In genomic region chr5:143417503-143418139, GRCh38 we compare ENCODE assay signal across 23 cellular contexts. TPM values are rescaled to one million over a fixed set of nuclear protein-coding genes. Genes with fewer than 3 reads are reported as not detected.
DNase-seq lines count a peak whose midpoint lies in the region; ATAC-seq, FAIRE-seq and TF ChIP-seq lines count a peak whose summit lies in the region.
"Had no signal": no experiment of that assay in that cellular context is flagged by ENCODE, and none has a peak within 500 bp of the region (broad histone marks: within the 10 kb centered on the region; RNA-seq: fewer than 3 reads in every experiment).

No MANE protein-coding gene starts in this region.

- H3K27me3 ChIP-seq in SU-DHL-6 (ENCODE audit: low read length) (no peaks in the 10 kb centered on the region), right lobe of liver (no peaks in the 10 kb centered on the region)
- H3K27me3 ChIP-seq: foreskin keratinocyte, MG63 had no signal

- H4K20me1 ChIP-seq in SU-DHL-6 (ENCODE audit: low read depth, low read length) = no peaks in the 10 kb centered on the region

- H3K4me3 ChIP-seq in SU-DHL-6 (ENCODE audit: insufficient read depth, low read length, poor library complexity, severe bottlenecking) = no peak overlapping the region
- no peak overlapping the region for H3K4me3 ChIP-seq in right lobe of liver
- H3K4me3 ChIP-seq: MG63, prostate gland had no signal

- H3K4me1 ChIP-seq in right lobe of liver = peaks cover 0 to 48% (median 14%) of the 10 kb centered on the region in 4 donors

- peak; percentile 29 for FAIRE-seq in GM18507 (lab: Jason Lieb, UNC)
- FAIRE-seq: D721Med had no signal

- 74% methylated on average over 4 of the region's 4 CpGs for WGBS in right lobe of liver (ENCODE audit: insufficient coverage, low coverage, low lambda C conversion rate, missing lambda C conversion rate)

- TF ChIP-seq CTCF in CD14-positive monocyte (IDR thresholded peaks at IDR 0.05) (no peak), SU-DHL-6 (IDR thresholded peaks at IDR 0.05; ENCODE audit: insufficient read depth, low read length, poor library complexity, severe bottlenecking) (no peak), right lobe of liver (IDR thresholded peaks at IDR 0.05) (no peak)

- peak overlapping the region in 4 of 7 donors; percentile 35 to 81 (median 65) for H3K27ac Mint-ChIP-seq in CD14-positive monocyte
- H3K27ac Mint-ChIP-seq: activated naive CD4-positive, alpha-beta T cell treated with anti-CD3 and anti-CD28 coated beads, Interleukin-2, amount 50 U/mL, for 24 hours; T-helper 2 cell treated with Interferon-gamma antibody and Interleukin-4, amounts not matched to agents 5 μg/mL and 100 μg/mL, for 36 hours had no signal

- H3K4me2 ChIP-seq in SU-DHL-6 (ENCODE audit: low read depth, low read length, poor library complexity, severe bottlenecking) = peak overlapping the region; percentile 14

- peaks cover 0 to 2% of the 10 kb centered on the region in 2 donors for H3K36me3 Mint-ChIP-seq in CD14-positive monocyte

- no peaks in the 10 kb centered on the region for H3K9me3 Mint-ChIP-seq in CD14-positive monocyte
- H3K9me3 Mint-ChIP-seq: activated naive CD4-positive, alpha-beta T cell treated with anti-CD3 and anti-CD28 coated beads, Interleukin-2, amount 50 U/mL, for 24 hours; T-helper 2 cell treated with Interferon-gamma antibody and Interleukin-4, amounts not matched to agents 5 μg/mL and 100 μg/mL, for 36 hours had no signal

- H3K9me2 ChIP-seq in SU-DHL-6 (replicated peaks; ENCODE audit: insufficient read depth, low read length) = no peaks in the 10 kb centered on the region

- intact Hi-C loops in CD14-positive monocyte (cut with micrococcal nuclease) (loop anchor here in 1 of 2 donors (10.0 kb wide), 1 partner anchor 67 kb away; no protein-coding TSS in a partner anchor), right lobe of liver (cut with DNase I) (no loop called here)

- H3K9ac ChIP-seq in SU-DHL-6 (ENCODE audit: low read length) = no peak overlapping the region

- peaks cover 72% of the 10 kb centered on the region for H3K79me2 ChIP-seq in SU-DHL-6 (ENCODE audit: insufficient read depth, low read length)

- TF ChIP-seq POLR2A in right lobe of liver (IDR thresholded peaks at IDR 0.05) = no peak

- H3K4me1 Mint-ChIP-seq in CD14-positive monocyte = peaks cover 38% of the 10 kb centered on the region

- no peaks in the 10 kb centered on the region for H3K27me3 Mint-ChIP-seq in CD14-positive monocyte (ENCODE audit: low read depth in 3 of 3)
- H3K27me3 Mint-ChIP-seq: activated naive CD4-positive, alpha-beta T cell treated with anti-CD3 and anti-CD28 coated beads, Interleukin-2, amount 50 U/mL, for 24 hours had no signal

- H2AFZ ChIP-seq in SU-DHL-6 (ENCODE audit: low read depth, low read length, severe bottlenecking) = no peak overlapping the region

- peak in 2 of 4 donors; percentile 16 to 33 for ATAC-seq in right lobe of liver
- no peak for ATAC-seq in HG02884 (IDR thresholded peaks at IDR 0.05; ENCODE audit: unreplicated experiment)
- no peak for ATAC-seq in GM18519 (IDR thresholded peaks at IDR 0.05; ENCODE audit: low FRiP score, unreplicated experiment)
- ATAC-seq: foreskin keratinocyte, SK-N-SH treated with all-trans-retinoic acid at 6 μM for 48 hours had no signal

- H3K9me3 ChIP-seq in SU-DHL-6 (ENCODE audit: insufficient read depth, low read length) (no peaks in the 10 kb centered on the region), right lobe of liver (no peaks in the 10 kb centered on the region)
- H3K9me3 ChIP-seq: MG63, prostate gland had no signal

- DNase-seq in CD14-positive monocyte (ENCODE audit: low spot score) (no peak), GM18507 (ENCODE audit: extremely low spot score, insufficient read length, low read depth) (no peak), right lobe of liver (no peak), activated gamma-delta T cell treated with Interleukin-2 at 50 U/mL for 16 hours (no peak)
- no peak for DNase-seq in activated CD4-positive, alpha-beta T cell treated with anti-CD3 and anti-CD28 coated beads, Interleukin-2, amount 50 U/mL, for 4 hours
- DNase-seq: activated CD4-positive, alpha-beta T cell treated with anti-CD3 and anti-CD28 coated beads for 48 hours; anterior cingulate cortex; cortex of kidney; foreskin keratinocyte; MG63; NCI-H1105 treated with DMSO at 0.1 percent for 48 hours; NCI-H2029 treated with DMSO at 0.1 percent for 48 hours; NCI-H526 treated with DMSO at 0.1 percent for 48 hours; stimulated activated naive CD4-positive, alpha-beta T cell treated with Interleukin-2 at 50 U/mL for 16 hours had no signal

- H3K27ac ChIP-seq in SU-DHL-6 (ENCODE audit: low read depth, low read length) = no peak overlapping the region
- H3K27ac ChIP-seq in right lobe of liver = peak overlapping the region; percentile 25 to 69 (median 68)
- H3K27ac ChIP-seq: C4-2B, foreskin keratinocyte, prostate gland had no signal

- no peaks in the 10 kb centered on the region for H3F3A ChIP-seq in SU-DHL-6 (ENCODE audit: insufficient read depth)

- H3K4me3 Mint-ChIP-seq in CD14-positive monocyte = peak overlapping the region in 1 of 2 donors; percentile 23
- H3K4me3 Mint-ChIP-seq: activated naive CD4-positive, alpha-beta T cell treated with anti-CD3 and anti-CD28 coated beads, Interleukin-2, amount 50 U/mL, for 24 hours; T-helper 2 cell treated with Interferon-gamma antibody and Interleukin-4, amounts not matched to agents 5 μg/mL and 100 μg/mL, for 36 hours had no signal

- H3K36me3 ChIP-seq in SU-DHL-6 (ENCODE audit: low read length) (peaks cover 2% of the 10 kb centered on the region; the same call in 1 of the 2 replicates), right lobe of liver (no peaks in the 10 kb centered on the region)
- H3K36me3 ChIP-seq: MG63, prostate gland had no signal

RNA-seq across cellular contexts. Expression of gene NR3C1, which starts 14.1 kb away (rescaled TPM):
- 10 to 100 TPM; 75.1 to 82.8 TPM for polyA plus RNA-seq in CD14-positive monocyte
- total RNA-seq in right lobe of liver = 10 to 100 TPM; 27.3 to 60.1 (median 47.2) TPM
